In the genomic region with DNA sequence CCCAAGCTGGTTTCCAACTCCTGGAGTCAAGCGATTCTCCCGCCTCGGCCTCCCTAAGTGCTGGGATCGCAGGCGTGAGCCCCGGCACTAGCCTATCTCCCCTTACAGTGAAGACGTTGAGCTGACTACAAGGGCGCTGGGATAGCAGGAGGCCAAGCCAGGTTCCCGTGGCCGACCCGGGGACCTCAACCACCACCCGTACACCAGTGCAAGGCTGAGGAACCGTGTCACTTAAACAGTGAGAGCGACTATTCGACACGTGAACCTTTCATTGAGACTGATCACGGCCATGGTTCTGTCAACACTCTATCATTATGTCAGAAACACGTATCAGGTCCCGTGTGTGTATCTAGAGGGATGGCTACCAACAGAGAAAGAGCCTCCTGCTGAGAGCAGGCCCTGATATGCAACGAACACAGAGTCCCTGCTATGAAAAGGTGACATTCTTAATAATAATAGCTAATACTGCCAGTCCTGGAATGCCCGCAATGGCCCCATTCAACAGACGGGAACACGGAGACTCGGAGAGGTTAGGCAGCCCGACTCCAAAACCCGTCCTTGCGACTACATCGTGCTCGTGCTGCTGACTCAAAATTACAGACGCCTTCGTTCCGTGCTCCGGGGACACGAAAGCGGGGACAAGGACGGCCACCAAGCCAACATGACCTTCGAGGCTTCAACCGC, we compare ENCODE assay signal across 8 cellular contexts. TPM values are rescaled to one million over a fixed set of nuclear protein-coding genes. Genes with fewer than 3 reads are reported as not detected.
A peak's percentile ranks its signal among the peaks of the same experiment; 100 is the strongest.
DNase-seq lines count a peak whose midpoint lies in the region; ATAC-seq and TF ChIP-seq lines count a peak whose summit lies in the region.

No MANE protein-coding gene starts in this region.

- DNase-seq in NCI-H1417 (lab: John Stamatoyannopoulos, UW) = peak; percentile 45 to 81 (median 69)
- no peak for DNase-seq in NCI-H1417 treated with DMSO at 0.1 percent for 48 hours (lab: John Stamatoyannopoulos, UW)
- peak; percentile 19 for DNase-seq in MV-4-11 (lab: John Stamatoyannopoulos, UW)
- DNase-seq in activated naive CD8-positive, alpha-beta T cell treated with anti-CD3 and anti-CD28 coated beads for 36 hours = no peak
- DNase-seq in right atrium auricular region (ENCODE audit: low spot score) = peak; percentile 61

- H3K27ac Mint-ChIP-seq in activated naive CD8-positive, alpha-beta T cell treated with anti-CD3 and anti-CD28 coated beads for 36 hours = peak overlapping the region; percentile 94

- H3K4me1 Mint-ChIP-seq in activated naive CD8-positive, alpha-beta T cell treated with anti-CD3 and anti-CD28 coated beads for 36 hours = peaks cover 47% of the 10 kb centered on the region

- H3K27me3 Mint-ChIP-seq in activated naive CD8-positive, alpha-beta T cell treated with anti-CD3 and anti-CD28 coated beads for 36 hours = no peaks in the 10 kb centered on the region

- peaks cover 33% of the 10 kb centered on the region for H3K36me3 Mint-ChIP-seq in activated naive CD8-positive, alpha-beta T cell treated with anti-CD3 and anti-CD28 coated beads for 36 hours

- H3K9ac ChIP-seq in skeletal muscle satellite cell (ENCODE audit: low read depth, low read length) = peak overlapping the region; percentile 99

- TF ChIP-seq CTCF in right atrium auricular region (IDR thresholded peaks at IDR 0.05) = no peak

- no peaks in the 10 kb centered on the region for H3K9me3 ChIP-seq in right atrium auricular region
- no peaks in the 10 kb centered on the region for H3K9me3 ChIP-seq in skeletal muscle satellite cell (replicated peaks; ENCODE audit: low read length)

- H3K36me3 ChIP-seq in right atrium auricular region (no peaks in the 10 kb centered on the region), skeletal muscle satellite cell (ENCODE audit: insufficient read depth, low read length) (peaks cover 4% of the 10 kb centered on the region)

- ATAC-seq in activated CD4-positive, CD25-positive, alpha-beta regulatory T cell treated with anti-CD3 and anti-CD28 coated beads, Interleukin-2, amount 50 U/mL, for 24 hours = no peak
- no peak for ATAC-seq in HG02623 (IDR thresholded peaks at IDR 0.05; ENCODE audit: unreplicated experiment)

- H3K4me1 ChIP-seq in right atrium auricular region (peaks cover 0 to 55% of the 10 kb centered on the region in 2 donors), skeletal muscle satellite cell (ENCODE audit: control insufficient read depth, insufficient read depth, low read length) (peaks cover 10% of the 10 kb centered on the region)

- no peaks in the 10 kb centered on the region for H3K9me3 Mint-ChIP-seq in activated naive CD8-positive, alpha-beta T cell treated with anti-CD3 and anti-CD28 coated beads for 36 hours

- H3K4me3 Mint-ChIP-seq in activated naive CD8-positive, alpha-beta T cell treated with anti-CD3 and anti-CD28 coated beads for 36 hours = peak overlapping the region; percentile 91

- H3K27ac ChIP-seq in right atrium auricular region = peak overlapping the region; percentile 99

- peak overlapping the region; percentile 90 for H3K4me2 ChIP-seq in skeletal muscle satellite cell (ENCODE audit: low read length)

- no peaks in the 10 kb centered on the region for H3K27me3 ChIP-seq in right atrium auricular region
- no peaks in the 10 kb centered on the region for H3K27me3 ChIP-seq in skeletal muscle satellite cell (ENCODE audit: control insufficient read depth, insufficient read depth, low read length)

- H3K4me3 ChIP-seq in right atrium auricular region (peak overlapping the region; percentile 76 to 78), skeletal muscle satellite cell (ENCODE audit: low read length) (peak overlapping the region; percentile 91)

RNA-seq across cellular contexts. Expression of a gene that starts 0.9 kb away (rescaled TPM):
- 10 to 100 TPM; 80.4 to 80.7 TPM for total RNA-seq in activated naive CD8-positive, alpha-beta T cell treated with anti-CD3 and anti-CD28 coated beads for 36 hours
- 10 to 100 TPM; 60.1 to 91.9 TPM for total RNA-seq in right atrium auricular region
- total RNA-seq in skeletal muscle satellite cell (2012; rRNA removed) = 40.0 and 61.6 TPM in 2 replicates

RNA-seq across cellular contexts. Expression of a gene that starts 31.6 kb away (rescaled TPM):
- total RNA-seq in activated naive CD8-positive, alpha-beta T cell treated with anti-CD3 and anti-CD28 coated beads for 36 hours = 1 to 10 TPM; 7.4 to 8.2 TPM
- 1 to 10 TPM in 1 of 2 donors, under 1 TPM in 1; 0.98 to 1.3 TPM for total RNA-seq in right atrium auricular region
- 2.0 and 3.3 TPM in 2 replicates for total RNA-seq in skeletal muscle satellite cell (2012; rRNA removed)

Comparison
In these comparisons a context has a peak if more than half of its experiments do, and no peak if none do; other contexts are left out.
1. DNase-seq: peak in NCI-H1417 (3 of 3), MV-4-11 (single experiment) and right atrium auricular region (single experiment); none in NCI-H1417 treated with DMSO at 0.1 percent for 48 hours (single experiment) and activated naive CD8-positive, alpha-beta T cell treated with anti-CD3 and anti-CD28 coated beads for 36 hours (single experiment).